1 cellular context compared by ENCODE assay signal in the genomic region with DNA sequence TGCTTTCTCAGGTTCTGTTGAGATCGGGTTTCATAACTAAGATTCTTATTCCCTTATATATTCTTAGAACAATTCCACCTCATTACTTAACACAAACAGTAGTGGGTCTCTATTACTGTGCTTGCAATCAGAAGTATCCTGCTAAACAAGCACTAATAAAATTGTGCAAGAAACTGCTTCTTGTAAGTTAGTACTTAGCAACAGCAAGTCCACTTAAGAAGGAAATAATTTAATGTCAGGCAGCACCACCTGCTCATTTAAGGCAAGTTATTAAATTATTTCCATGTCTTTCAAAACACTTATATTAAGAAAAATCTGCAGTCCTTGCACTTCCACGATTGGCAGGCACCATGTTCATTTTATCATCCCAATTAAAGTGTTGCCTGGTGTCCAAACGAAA.
A peak's percentile ranks its signal among the peaks of the same experiment; 100 is the strongest.
TF ChIP-seq lines count a peak whose summit lies in the region.

No MANE protein-coding gene starts in this region.

TF ChIP-seq in HepG2, 621 proteins besides CTCF, POLR2A, EP300 and RAD21 (continued from another document):
- TF ChIP-seq ARNT (IDR thresholded peaks at IDR 0.05): no peak
- TF ChIP-seq U2AF2 (IDR thresholded peaks at IDR 0.05; ENCODE audit: low read depth, low read length): 0 out of 2 replicates have a peak, but pooled peaks have one; percentile 34
